10 cellular contexts compared by ENCODE assay signal in genomic region chr2:33530614-33531344, GRCh38. TPM values are rescaled to one million over a fixed set of nuclear protein-coding genes. Genes with fewer than 3 reads are reported as not detected.
DNase-seq lines count a peak whose midpoint lies in the region; ATAC-seq and TF ChIP-seq lines count a peak whose summit lies in the region.
"Had no signal": no experiment of that assay in that cellular context is flagged by ENCODE, and none has a peak within 500 bp of the region (broad histone marks: within the 10 kb centered on the region; RNA-seq: fewer than 3 reads in every experiment).

No MANE protein-coding gene starts in this region.

- no peaks in the 10 kb centered on the region for H3K36me3 ChIP-seq in gastrocnemius medialis
- no peaks in the 10 kb centered on the region for H3K36me3 ChIP-seq in right lobe of liver

- WGBS in right lobe of liver (ENCODE audit: insufficient coverage, low coverage, low lambda C conversion rate, missing lambda C conversion rate), result 76% methylated on average over 5 of the region's 5 CpGs

- H3K9me3 ChIP-seq in gastrocnemius medialis (no peaks in the 10 kb centered on the region), right lobe of liver (no peaks in the 10 kb centered on the region)

- DNase-seq in NAMALWA (ENCODE audit: low spot score) (peak; percentile 69), gastrocnemius medialis (no peak), SK-N-DZ (ENCODE audit: low spot score) (no peak), dedifferentiated amniotic fluid mesenchymal stem cell (ENCODE audit: extremely low spot score) (no peak), right lobe of liver (no peak)
- DNase-seq: CD4-positive, alpha-beta memory T cell; GDM1; NCI-H345 had no signal

- H3K4me1 ChIP-seq in gastrocnemius medialis (peaks cover 9 to 38% of the 10 kb centered on the region in 2 donors), right lobe of liver (peaks cover 0 to 2% (median 0%) of the 10 kb centered on the region in 4 donors)

- ATAC-seq in GM18868 (IDR thresholded peaks at IDR 0.05; ENCODE audit: unreplicated experiment) (peak; percentile 43), HG02571 (IDR thresholded peaks at IDR 0.05; ENCODE audit: unreplicated experiment) (peak; percentile 37), gastrocnemius medialis (no peak), right lobe of liver (no peak)

- TF ChIP-seq CTCF in gastrocnemius medialis (IDR thresholded peaks at IDR 0.05 in 4 of 5, conservative IDR thresholded peaks at IDR 0.05 in 1 of 5), result no peak
- TF ChIP-seq CTCF in right lobe of liver (IDR thresholded peaks at IDR 0.05), result no peak

- in situ Hi-C loops in gastrocnemius medialis (cut with MboI; ENCODE audit: low sequenced_read_pairs in 4 of 4), result no loop called here

- H3K27me3 ChIP-seq in gastrocnemius medialis (no peaks in the 10 kb centered on the region), right lobe of liver (no peaks in the 10 kb centered on the region)

- H3K27ac ChIP-seq in gastrocnemius medialis (peak overlapping the region in 3 of 4 donors; percentile 75 to 85 (median 82)), right lobe of liver (no peak overlapping the region)

- TF ChIP-seq POLR2A in gastrocnemius medialis (IDR thresholded peaks at IDR 0.05) (no peak), right lobe of liver (IDR thresholded peaks at IDR 0.05) (no peak)

- intact Hi-C loops in gastrocnemius medialis (cut with DNase I; ENCODE audit: low total_unique reads) (no loop called here), right lobe of liver (cut with DNase I) (no loop called here)

- H3K4me3 ChIP-seq in gastrocnemius medialis (no peak overlapping the region), right lobe of liver (no peak overlapping the region)

RNA-seq across cellular contexts. Expression of gene RASGRP3, which starts 54.3 kb away (rescaled TPM):
- total RNA-seq in gastrocnemius medialis, result 10 to 100 TPM; 10.0 to 22.5 (median 12.1) TPM
- not detected in 2 replicates for polyA plus RNA-seq in SK-N-DZ (2014; cell fraction: cytosol; rRNA removed)
- polyA plus RNA-seq in SK-N-DZ (2014; cell fraction: nucleus; rRNA removed), result not detected in 2 replicates
- 10 to 100 TPM in 1 of 6 experiments, 1 to 10 TPM in 5; 3.0 to 11.5 (median 5.0) TPM for total RNA-seq in right lobe of liver

Comparison
In these comparisons a context has a peak if more than half of its experiments do, and no peak if none do; other contexts are left out.
1. ATAC-seq: peak in GM18868 (single experiment) and HG02571 (single experiment); none in gastrocnemius medialis (0 of 2) and right lobe of liver (0 of 4).
2. H3K27ac ChIP-seq: peak in gastrocnemius medialis (3 of 4); none in right lobe of liver (0 of 3).